7 cellular contexts compared by ENCODE assay signal in the genomic region with DNA sequence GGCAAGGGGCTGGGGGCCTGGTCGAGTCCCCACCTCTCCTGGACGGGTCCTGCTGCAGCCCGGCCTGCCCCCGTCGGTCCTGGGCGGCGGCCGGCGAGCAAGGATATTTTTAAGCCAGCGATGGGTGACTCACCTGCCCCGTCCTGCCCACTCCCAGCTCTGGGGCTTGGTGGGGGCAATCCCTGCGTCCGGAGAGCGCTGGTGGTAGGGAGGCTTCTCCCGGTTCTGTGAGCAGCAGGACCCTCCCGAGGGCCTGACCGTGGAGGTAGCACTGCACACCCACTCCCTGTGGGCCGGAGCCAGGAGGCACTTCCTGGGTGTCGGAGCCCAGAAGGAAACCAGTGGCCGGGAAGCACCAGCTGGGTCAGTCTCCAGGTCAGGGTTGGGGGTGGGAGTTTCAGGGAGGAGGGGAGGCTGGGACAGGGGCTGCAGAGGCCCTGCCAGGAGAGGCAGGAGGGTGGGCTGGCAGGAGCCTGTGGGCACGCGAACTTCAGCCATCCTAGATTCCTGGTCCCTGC. TPM values are rescaled to one million over a fixed set of nuclear protein-coding genes. Genes with fewer than 3 reads are reported as not detected.
DNase-seq lines count a peak whose midpoint lies in the region; ATAC-seq, FAIRE-seq and TF ChIP-seq lines count a peak whose summit lies in the region.

No MANE protein-coding gene starts in this region.

- intact Hi-C loops in tibial artery (cut with DNase I; ENCODE audit: low total_unique reads), result no loop called here

- H3K9me3 ChIP-seq in liver (ENCODE audit: control insufficient read depth in 4 of 4, low read length in 3 of 4), result no peaks in the 10 kb centered on the region
- H3K9me3 ChIP-seq in tibial artery, result no peaks in the 10 kb centered on the region

- TF ChIP-seq CTCF in bronchial epithelial cell (IDR thresholded peaks at IDR 0.05; ENCODE audit: insufficient read depth, low read length, severe bottlenecking), result no peak
- TF ChIP-seq CTCF in liver (IDR thresholded peaks at IDR 0.05; ENCODE audit: low read depth, low read length, missing input control), result no peak
- TF ChIP-seq CTCF in tibial artery (IDR thresholded peaks at IDR 0.05), result no peak

- peak overlapping the region in 1 of 2 donors; percentile 63 for H3K9ac ChIP-seq in liver (ENCODE audit: low read depth in 1 of 2, low read length in 2 of 2)

- H3K4me1 ChIP-seq in liver (ENCODE audit: control insufficient read depth in 4 of 4, insufficient read depth in 4 of 4, low read length in 3 of 4) (peaks cover 24 to 78% (median 55%) of the 10 kb centered on the region in 4 donors), tibial artery (peaks cover 0 to 70% (median 40%) of the 10 kb centered on the region in 4 donors)

- H3K36me3 ChIP-seq in bronchial epithelial cell (ENCODE audit: control insufficient read depth, insufficient read depth, low read length), result peaks cover 40% of the 10 kb centered on the region
- no peaks in the 10 kb centered on the region for H3K36me3 ChIP-seq in liver (ENCODE audit: control insufficient read depth in 4 of 4, insufficient read depth in 3 of 4, low read depth in 1 of 4, low read length in 3 of 4)
- H3K36me3 ChIP-seq in tibial artery, result peaks cover 0 to 17% (median 16%) of the 10 kb centered on the region in 3 donors

- peak overlapping the region; percentile 84 to 96 for H3K27ac ChIP-seq in liver (ENCODE audit: low read depth in 1 of 2, low read length in 2 of 2)
- peak overlapping the region; percentile 80 to 86 for H3K27ac ChIP-seq in tibial artery

- ATAC-seq in HG03378 (IDR thresholded peaks at IDR 0.05; ENCODE audit: unreplicated experiment), result no peak

- no peak for FAIRE-seq in bronchial epithelial cell (lab: Jason Lieb, UNC)

- no peak for TF ChIP-seq RAD21 in liver (IDR thresholded peaks at IDR 0.05)

- DNase-seq in HS-27A (ENCODE audit: low read depth) (peak; percentile 38), bronchial epithelial cell (ENCODE audit: low read depth) (peak; percentile 45), tibial artery (peak in 1 of 2 donors; percentile 80), H4 (ENCODE audit: low spot score) (no peak), Kasumi-1 (lab: John Stamatoyannopoulos, UW) (no peak)

- WGBS in liver, result 4% methylated on average over 22 of the region's 22 CpGs

- peak overlapping the region; percentile 93 for H3K4me3 ChIP-seq in bronchial epithelial cell (ENCODE audit: low read depth, low read length)
- H3K4me3 ChIP-seq in liver (ENCODE audit: low read depth in 1 of 3, low read length in 3 of 3), result peak overlapping the region; percentile 34 to 89 (median 79)
- peak overlapping the region; percentile 59 to 63 for H3K4me3 ChIP-seq in tibial artery

- H3K27me3 ChIP-seq in bronchial epithelial cell (ENCODE audit: control insufficient read depth, insufficient read depth, low read length), result no peaks in the 10 kb centered on the region
- no peaks in the 10 kb centered on the region for H3K27me3 ChIP-seq in liver (ENCODE audit: control insufficient read depth in 4 of 4, insufficient read depth in 4 of 4, low read length in 3 of 4)
- peaks cover 0 to 50% of the 10 kb centered on the region in 2 donors for H3K27me3 ChIP-seq in tibial artery

TF ChIP-seq in liver, 16 proteins besides CTCF, POLR2A, EP300 and RAD21:
- TF ChIP-seq JUND (IDR thresholded peaks at IDR 0.05), result no peak
- TF ChIP-seq, protein P1, sequence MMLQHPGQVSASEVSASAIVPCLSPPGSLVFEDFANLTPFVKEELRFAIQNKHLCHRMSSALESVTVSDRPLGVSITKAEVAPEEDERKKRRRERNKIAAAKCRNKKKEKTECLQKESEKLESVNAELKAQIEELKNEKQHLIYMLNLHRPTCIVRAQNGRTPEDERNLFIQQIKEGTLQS (IDR thresholded peaks at IDR 0.05), result no peak
- TF ChIP-seq, protein P2, sequence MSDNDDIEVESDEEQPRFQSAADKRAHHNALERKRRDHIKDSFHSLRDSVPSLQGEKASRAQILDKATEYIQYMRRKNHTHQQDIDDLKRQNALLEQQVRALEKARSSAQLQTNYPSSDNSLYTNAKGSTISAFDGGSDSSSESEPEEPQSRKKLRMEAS (IDR thresholded peaks at IDR 0.05), result no peak
- TF ChIP-seq EGR1 (IDR thresholded peaks at IDR 0.05; ENCODE audit: low read depth in 2 of 2), result no peak
- TF ChIP-seq, protein P3, sequence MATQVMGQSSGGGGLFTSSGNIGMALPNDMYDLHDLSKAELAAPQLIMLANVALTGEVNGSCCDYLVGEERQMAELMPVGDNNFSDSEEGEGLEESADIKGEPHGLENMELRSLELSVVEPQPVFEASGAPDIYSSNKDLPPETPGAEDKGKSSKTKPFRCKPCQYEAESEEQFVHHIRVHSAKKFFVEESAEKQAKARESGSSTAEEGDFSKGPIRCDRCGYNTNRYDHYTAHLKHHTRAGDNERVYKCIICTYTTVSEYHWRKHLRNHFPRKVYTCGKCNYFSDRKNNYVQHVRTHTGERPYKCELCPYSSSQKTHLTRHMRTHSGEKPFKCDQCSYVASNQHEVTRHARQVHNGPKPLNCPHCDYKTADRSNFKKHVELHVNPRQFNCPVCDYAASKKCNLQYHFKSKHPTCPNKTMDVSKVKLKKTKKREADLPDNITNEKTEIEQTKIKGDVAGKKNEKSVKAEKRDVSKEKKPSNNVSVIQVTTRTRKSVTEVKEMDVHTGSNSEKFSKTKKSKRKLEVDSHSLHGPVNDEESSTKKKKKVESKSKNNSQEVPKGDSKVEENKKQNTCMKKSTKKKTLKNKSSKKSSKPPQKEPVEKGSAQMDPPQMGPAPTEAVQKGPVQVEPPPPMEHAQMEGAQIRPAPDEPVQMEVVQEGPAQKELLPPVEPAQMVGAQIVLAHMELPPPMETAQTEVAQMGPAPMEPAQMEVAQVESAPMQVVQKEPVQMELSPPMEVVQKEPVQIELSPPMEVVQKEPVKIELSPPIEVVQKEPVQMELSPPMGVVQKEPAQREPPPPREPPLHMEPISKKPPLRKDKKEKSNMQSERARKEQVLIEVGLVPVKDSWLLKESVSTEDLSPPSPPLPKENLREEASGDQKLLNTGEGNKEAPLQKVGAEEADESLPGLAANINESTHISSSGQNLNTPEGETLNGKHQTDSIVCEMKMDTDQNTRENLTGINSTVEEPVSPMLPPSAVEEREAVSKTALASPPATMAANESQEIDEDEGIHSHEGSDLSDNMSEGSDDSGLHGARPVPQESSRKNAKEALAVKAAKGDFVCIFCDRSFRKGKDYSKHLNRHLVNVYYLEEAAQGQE (IDR thresholded peaks at IDR 0.05), result no peak
- TF ChIP-seq, protein P4, sequence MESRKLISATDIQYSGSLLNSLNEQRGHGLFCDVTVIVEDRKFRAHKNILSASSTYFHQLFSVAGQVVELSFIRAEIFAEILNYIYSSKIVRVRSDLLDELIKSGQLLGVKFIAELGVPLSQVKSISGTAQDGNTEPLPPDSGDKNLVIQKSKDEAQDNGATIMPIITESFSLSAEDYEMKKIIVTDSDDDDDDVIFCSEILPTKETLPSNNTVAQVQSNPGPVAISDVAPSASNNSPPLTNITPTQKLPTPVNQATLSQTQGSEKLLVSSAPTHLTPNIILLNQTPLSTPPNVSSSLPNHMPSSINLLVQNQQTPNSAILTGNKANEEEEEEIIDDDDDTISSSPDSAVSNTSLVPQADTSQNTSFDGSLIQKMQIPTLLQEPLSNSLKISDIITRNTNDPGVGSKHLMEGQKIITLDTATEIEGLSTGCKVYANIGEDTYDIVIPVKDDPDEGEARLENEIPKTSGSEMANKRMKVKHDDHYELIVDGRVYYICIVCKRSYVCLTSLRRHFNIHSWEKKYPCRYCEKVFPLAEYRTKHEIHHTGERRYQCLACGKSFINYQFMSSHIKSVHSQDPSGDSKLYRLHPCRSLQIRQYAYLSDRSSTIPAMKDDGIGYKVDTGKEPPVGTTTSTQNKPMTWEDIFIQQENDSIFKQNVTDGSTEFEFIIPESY (IDR thresholded peaks at IDR 0.05), result no peak
- no peak for TF ChIP-seq RXRA (IDR thresholded peaks at IDR 0.05)
- TF ChIP-seq TAF1 (conservative IDR thresholded peaks at IDR 0.05), result no peak
- TF ChIP-seq GABPA (IDR thresholded peaks at IDR 0.05 in 1 of 2, conservative IDR thresholded peaks at IDR 0.05 in 1 of 2), result no peak
- TF ChIP-seq FOXA2 (IDR thresholded peaks at IDR 0.05), result no peak
- TF ChIP-seq SP1 (IDR thresholded peaks at IDR 0.05), result no peak
- no peak for TF ChIP-seq NR2F2 (IDR thresholded peaks at IDR 0.05)
- no peak for TF ChIP-seq FOXA1 (IDR thresholded peaks at IDR 0.05)
- TF ChIP-seq HNF4A (conservative IDR thresholded peaks at IDR 0.05), result no peak
- no peak for TF ChIP-seq YY1 (IDR thresholded peaks at IDR 0.05)
- TF ChIP-seq HNF4G (IDR thresholded peaks at IDR 0.05), result no peak

RNA-seq across cellular contexts. Expression of a gene that starts 0.5 kb away (rescaled TPM):
- total RNA-seq in bronchial epithelial cell (105 and 169 TPM in 2 replicates), liver (100 to 1,000 TPM in 1 of 2 donors, 10 to 100 TPM in 1; 24.4 to 138 TPM)
- polyA plus RNA-seq in liver, result 10 to 100 TPM; 62.2 to 63.2 TPM
- total RNA-seq in H4 (2014; rRNA removed; shearing (Covaris generic)), result 0.12 TPM in 1 of 2 replicates, not detected in the other

RNA-seq across cellular contexts. Expression of a gene that starts 10.9 kb away (rescaled TPM):
- total RNA-seq in bronchial epithelial cell (9.0 and 28.8 TPM in 2 replicates), liver (10 to 100 TPM in 1 of 2 donors, 1 to 10 TPM in 1; 5.1 to 11.1 TPM)
- polyA plus RNA-seq in liver, result 10 to 100 TPM in 1 of 2 donors, 1 to 10 TPM in 1; 5.3 to 12.4 TPM
- 15.8 and 16.4 TPM in 2 replicates for total RNA-seq in H4 (2014; rRNA removed; shearing (Covaris generic))

RNA-seq across cellular contexts. Expression of a gene that starts 11.5 kb away (rescaled TPM):
- total RNA-seq in bronchial epithelial cell (23.4 and 26.9 TPM in 2 replicates), liver (10 to 100 TPM in 1 of 2 donors, 1 to 10 TPM in 1; 9.6 to 11.4 TPM)
- 10 to 100 TPM in 1 of 2 donors, 1 to 10 TPM in 1; 7.0 to 10.5 TPM for polyA plus RNA-seq in liver
- 24.9 and 29.9 TPM in 2 replicates for total RNA-seq in H4 (2014; rRNA removed; shearing (Covaris generic))

RNA-seq across cellular contexts. Expression of a gene that starts 40.8 kb away (rescaled TPM):
- total RNA-seq in bronchial epithelial cell (251 and 253 TPM in 2 replicates), liver (100 to 1,000 TPM in 1 of 2 donors, 10 to 100 TPM in 1; 72.5 to 181 TPM)
- polyA plus RNA-seq in liver, result 100 to 1,000 TPM; 123 to 133 TPM
- total RNA-seq in H4 (2014; rRNA removed; shearing (Covaris generic)), result 600 and 603 TPM in 2 replicates

Comparison
In these comparisons a context has a peak if more than half of its experiments do, and no peak if none do; other contexts are left out.
1. DNase-seq: peak in HS-27A (single experiment) and bronchial epithelial cell (single experiment); none in H4 (single experiment) and Kasumi-1 (0 of 2).
2. RNA of a gene that starts 0.5 kb away (total RNA-seq): 24.4 to 138 TPM in liver and 105 to 169 TPM in bronchial epithelial cell; 0.12 TPM in H4; every median in the first group is over 10 times any median in the second.
3. Peak in every context shown above with its lines, with median percentiles within 50 percentile points of each other: H3K4me3 ChIP-seq.